ENCODE assay signal across 15 cellular contexts in genomic region chr9:79776581-79776980, GRCh38.
"Had no signal": no experiment of that assay in that cellular context is flagged by ENCODE, and none has a peak within 500 bp of the region (broad histone marks: within the 10 kb centered on the region; RNA-seq: fewer than 3 reads in every experiment).

No MANE protein-coding gene starts in this region.

- H3K27ac ChIP-seq: esophagus muscularis mucosa, neural progenitor cell, right lobe of liver, suprapubic skin, upper lobe of left lung had no signal

- H3K9me3 ChIP-seq: esophagus muscularis mucosa, right lobe of liver, suprapubic skin, upper lobe of left lung had no signal

- H3K4me1 Mint-ChIP-seq: activated naive CD8-positive, alpha-beta T cell treated with anti-CD3 and anti-CD28 coated beads, Interleukin-2, amount 50 U/mL, for 24 hours had no signal

- H3K36me3 Mint-ChIP-seq: neural progenitor cell had no signal

- H2AFZ ChIP-seq: neural progenitor cell had no signal

- ATAC-seq: activated naive CD8-positive, alpha-beta T cell treated with anti-CD3 and anti-CD28 coated beads, Interleukin-2, amount 50 U/mL, for 24 hours; right lobe of liver had no signal

- H3K36me3 ChIP-seq: esophagus muscularis mucosa, neural progenitor cell, right lobe of liver, suprapubic skin, upper lobe of left lung had no signal

- H3K4me3 ChIP-seq: esophagus muscularis mucosa, lung, neural progenitor cell, right lobe of liver, suprapubic skin, upper lobe of left lung had no signal

- FAIRE-seq: colon had no signal

- H3K27ac Mint-ChIP-seq: activated naive CD4-positive, alpha-beta T cell treated with anti-CD3 and anti-CD28 coated beads for 36 hours; activated naive CD8-positive, alpha-beta T cell treated with anti-CD3 and anti-CD28 coated beads, Interleukin-2, amount 50 U/mL, for 24 hours; activated T-helper 2 cell treated with anti-CD3 and anti-CD28 coated beads, Interferon-gamma antibody, Interleukin-2, Interleukin-4, amounts not matched to agents 10 μg/mL and 5 μg/mL and 100 μg/mL, durations not matched to agents 14 hours and 24 hours and 36 hours; neural progenitor cell; stimulated activated naive CD8-positive, alpha-beta T cell treated with anti-CD3 and anti-CD28 coated beads, Interleukin-15, Interleukin-2, amounts not matched to agents 100 ng/mL and 50 ng/mL, for 24 hours had no signal

- DNase-seq: activated CD4-positive, alpha-beta T cell treated with anti-CD3 and anti-CD28 coated beads for 1 hour; activated CD4-positive, alpha-beta T cell treated with anti-CD3 and anti-CD28 coated beads, Interleukin-2, amount 50 U/mL, for 4 hours; activated naive CD4-positive, alpha-beta T cell treated with anti-CD3 and anti-CD28 coated beads for 36 hours; activated naive CD8-positive, alpha-beta T cell treated with anti-CD3 and anti-CD28 coated beads, Interleukin-2, amount 50 U/mL, for 24 hours; activated T-cell treated with anti-CD3 and anti-CD28 coated beads, Interleukin-2, amount 50 U/mL, for 1 hour; caudate nucleus; right lobe of liver; upper lobe of left lung had no signal

- H3K4me2 ChIP-seq: neural progenitor cell had no signal

- H3K4me3 Mint-ChIP-seq: activated naive CD4-positive, alpha-beta T cell treated with anti-CD3 and anti-CD28 coated beads for 36 hours; activated naive CD8-positive, alpha-beta T cell treated with anti-CD3 and anti-CD28 coated beads, Interleukin-2, amount 50 U/mL, for 24 hours; neural progenitor cell; stimulated activated naive CD8-positive, alpha-beta T cell treated with anti-CD3 and anti-CD28 coated beads, Interleukin-15, Interleukin-2, amounts not matched to agents 100 ng/mL and 50 ng/mL, for 24 hours had no signal

- H3K9ac ChIP-seq: neural progenitor cell had no signal

- H3K9me3 Mint-ChIP-seq: activated naive CD4-positive, alpha-beta T cell treated with anti-CD3 and anti-CD28 coated beads for 36 hours; activated naive CD8-positive, alpha-beta T cell treated with anti-CD3 and anti-CD28 coated beads, Interleukin-2, amount 50 U/mL, for 24 hours had no signal

- H3K27me3 ChIP-seq: esophagus muscularis mucosa, neural progenitor cell, right lobe of liver, suprapubic skin, upper lobe of left lung had no signal

- H3K27me3 Mint-ChIP-seq: activated naive CD8-positive, alpha-beta T cell treated with anti-CD3 and anti-CD28 coated beads, Interleukin-2, amount 50 U/mL, for 24 hours; stimulated activated naive CD8-positive, alpha-beta T cell treated with anti-CD3 and anti-CD28 coated beads, Interleukin-15, Interleukin-2, amounts not matched to agents 100 ng/mL and 50 ng/mL, for 24 hours had no signal

- H3K4me1 ChIP-seq: esophagus muscularis mucosa, right lobe of liver, suprapubic skin, upper lobe of left lung had no signal
